In the genomic region with DNA sequence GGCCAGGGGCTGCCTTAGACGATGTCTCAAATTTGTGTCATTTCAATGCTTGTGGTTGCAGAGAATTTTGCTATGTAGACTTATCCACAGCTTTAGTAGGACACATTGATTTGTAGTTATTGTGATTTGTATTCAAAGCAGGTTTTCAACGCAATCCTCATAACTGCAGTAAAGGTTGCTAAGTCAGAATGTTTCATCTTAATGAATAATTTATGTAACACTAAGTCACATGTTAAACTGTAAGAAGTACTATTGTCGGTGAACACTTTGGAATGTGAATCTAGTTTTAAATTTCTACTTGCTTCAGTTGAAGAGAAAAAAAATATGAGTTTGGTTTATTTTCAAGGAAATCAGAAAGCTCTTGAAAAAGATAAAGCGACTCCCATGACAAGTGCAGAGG, we compare ENCODE assay signal across 20 cellular contexts.
DNase-seq lines count a peak whose midpoint lies in the region; ATAC-seq, FAIRE-seq and TF ChIP-seq lines count a peak whose summit lies in the region.
"Had no signal": no experiment of that assay in that cellular context is flagged by ENCODE, and none has a peak within 500 bp of the region (broad histone marks: within the 10 kb centered on the region; RNA-seq: fewer than 3 reads in every experiment).

No MANE protein-coding gene starts in this region.

- H3K9me3 Mint-ChIP-seq in nephron, result peaks cover 3% of the 10 kb centered on the region

- H3K9me3 ChIP-seq in kidney (ENCODE audit: control insufficient read depth in 1 of 2, low read length in 2 of 2) (no peaks in the 10 kb centered on the region), mucosa of descending colon (no peaks in the 10 kb centered on the region)
- H3K9me3 ChIP-seq: BE2C, Caco-2 had no signal

- no peaks in the 10 kb centered on the region for H3K27me3 Mint-ChIP-seq in nephron (ENCODE audit: low read depth)
- H3K27me3 Mint-ChIP-seq: CD4-positive, alpha-beta T cell had no signal

- peak; percentile 63 for FAIRE-seq in kidney (lab: Jason Lieb, UNC)
- FAIRE-seq: A204.1, GM12892, GM18507 had no signal

- no peak overlapping the region for H3K4me3 Mint-ChIP-seq in nephron
- H3K4me3 Mint-ChIP-seq: CD4-positive, alpha-beta T cell; H9 had no signal

- peaks cover 5% of the 10 kb centered on the region for H3K4me1 Mint-ChIP-seq in nephron
- H3K4me1 Mint-ChIP-seq: H9 had no signal

- no peaks in the 10 kb centered on the region for H3K4me1 ChIP-seq in kidney (ENCODE audit: control insufficient read depth in 1 of 2, insufficient read depth in 1 of 2, low read depth in 1 of 2, low read length in 2 of 2)
- H3K4me1 ChIP-seq in mucosa of descending colon (ENCODE audit: low read depth), result no peaks in the 10 kb centered on the region
- H3K4me1 ChIP-seq: Caco-2 had no signal

- intact Hi-C loops in kidney (cut with DNase I), result no loop called here
- intact Hi-C loops in mucosa of descending colon (cut with DNase I, micrococcal nuclease), result no loop called here

- no peak overlapping the region for H3K27ac ChIP-seq in kidney (ENCODE audit: low read depth in 2 of 2, low read length in 2 of 2)
- H3K27ac ChIP-seq: C4-2B had no signal

- no peaks in the 10 kb centered on the region for H3K36me3 ChIP-seq in kidney (ENCODE audit: control insufficient read depth in 1 of 2, insufficient read depth in 2 of 2, low read length in 2 of 2)
- H3K36me3 ChIP-seq in mucosa of descending colon (ENCODE audit: low read depth), result no peaks in the 10 kb centered on the region
- H3K36me3 ChIP-seq: BE2C had no signal

- H3K4me3 ChIP-seq in kidney (ENCODE audit: low read length in 2 of 2) (peak overlapping the region in 1 of 2 donors; percentile 18), mucosa of descending colon (no peak overlapping the region)

- peak overlapping the region; percentile 22 to 88 (median 69) for H3K27ac Mint-ChIP-seq in nephron
- H3K27ac Mint-ChIP-seq: CD4-positive, alpha-beta T cell had no signal

- ATAC-seq in GM19467 (IDR thresholded peaks at IDR 0.05; ENCODE audit: unreplicated experiment) (no peak), mucosa of descending colon (no peak)

- peak; percentile 5 for DNase-seq in astrocyte of the hippocampus (ENCODE audit: low read depth, low spot score)
- no peak for DNase-seq in kidney
- no peak for DNase-seq in C1 segment of cervical spinal cord (lab: John Stamatoyannopoulos, UW)
- DNase-seq in activated CD8-positive, alpha-beta memory T cell treated with anti-CD3 and anti-CD28 coated beads for 24 hours, result no peak
- no peak for DNase-seq in mucosa of descending colon
- DNase-seq: ACHN; BE2C; Caco-2; CD4-positive, alpha-beta T cell; DMS153; DMS79; GDM1; GOT3; H9 had no signal

- H3K9ac ChIP-seq in kidney (ENCODE audit: low read length in 2 of 2), result no peak overlapping the region

- H3K36me3 Mint-ChIP-seq in nephron (ENCODE audit: low read depth), result peaks cover 3% of the 10 kb centered on the region

- no peak for TF ChIP-seq CTCF in kidney (IDR thresholded peaks at IDR 0.05; ENCODE audit: borderline replicate concordance, extremely low read depth, insufficient read depth)
- no peak for TF ChIP-seq CTCF in nephron (IDR thresholded peaks at IDR 0.05; ENCODE audit: unreplicated experiment in 3 of 3)
- no peak for TF ChIP-seq CTCF in mucosa of descending colon (IDR thresholded peaks at IDR 0.05)
